In the genomic region with DNA sequence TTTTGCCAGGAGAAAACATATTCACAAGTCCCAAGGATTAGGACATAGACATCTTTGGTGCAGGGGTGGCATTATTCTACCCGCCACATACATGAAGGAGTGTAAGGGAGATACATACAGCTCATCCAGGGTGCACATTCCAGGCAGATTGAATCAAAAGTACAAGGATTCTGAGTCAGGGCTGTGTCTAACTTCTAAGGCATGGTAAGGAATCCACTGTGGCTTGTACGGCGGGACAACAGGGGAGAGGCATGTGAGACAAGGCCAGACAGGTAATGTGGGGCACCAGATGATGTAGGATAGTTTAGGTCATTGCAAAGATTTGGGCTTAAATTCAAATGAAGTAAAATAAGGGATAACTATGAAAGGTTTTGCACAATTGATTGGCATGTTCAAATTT, we compare ENCODE assay signal across 31 cellular contexts.
"Had no signal": no experiment of that assay in that cellular context is flagged by ENCODE, and none has a peak within 500 bp of the region (broad histone marks: within the 10 kb centered on the region; RNA-seq: fewer than 3 reads in every experiment).

No MANE protein-coding gene starts in this region.

- H3K9me3 ChIP-seq: esophagus muscularis mucosa, gastroesophageal sphincter had no signal

- DNase-seq: activated B cell treated with CpG ODN at 0.5 μM for 24 hours; activated CD4-positive, alpha-beta T cell treated with anti-CD3 and anti-CD28 coated beads for 48 hours; activated CD4-positive, alpha-beta T cell treated with anti-CD3 and anti-CD28 coated beads, Interleukin-2, amount 50 U/mL, for 1 hour; activated CD4-positive, alpha-beta T cell treated with anti-CD3 and anti-CD28 coated beads, Interleukin-2, amount 50 U/mL, for 48 hours; activated CD8-positive, alpha-beta memory T cell treated with anti-CD3 and anti-CD28 coated beads for 24 hours; activated CD8-positive, alpha-beta T cell treated with anti-CD3 and anti-CD28 coated beads for 36 hours; activated effector memory CD4-positive, alpha-beta T cell treated with Interleukin-2 at 50 U/mL for 16 hours; activated gamma-delta T cell treated with Interleukin-2 at 50 U/mL for 16 hours; activated naive CD4-positive, alpha-beta T cell treated with anti-CD3 and anti-CD28 coated beads, Interleukin-2, amount 50 U/mL, for 16 hours; activated naive CD4-positive, alpha-beta T cell treated with Interleukin-2 at 50 U/mL for 16 hours; activated T-cell treated with anti-CD3 and anti-CD28 coated beads, Interleukin-2, amount 50 U/mL, for 4 hours; adrenal gland; amygdala; aorta; caudate nucleus; cortex of kidney; dermis blood vessel endothelial cell; effector CD4-positive, alpha-beta T cell; effector memory CD8-positive, alpha-beta T cell; erythroblast; foreskin melanocyte; T-helper 1 cell; T-helper 17 cell; T1000; WERI-Rb-1 had no signal

- H3K4me3 ChIP-seq: adrenal gland, breast epithelium, esophagus muscularis mucosa, gastroesophageal sphincter had no signal

- H3K27me3 ChIP-seq: adrenal gland, breast epithelium, esophagus muscularis mucosa, gastroesophageal sphincter had no signal

- ATAC-seq: activated CD4-positive, CD25-positive, alpha-beta regulatory T cell treated with anti-CD3 and anti-CD28 coated beads, Interleukin-2, amount 50 U/mL, for 24 hours; activated CD8-positive, alpha-beta T cell treated with anti-CD3 and anti-CD28 coated beads for 36 hours; activated T-cell treated with anti-CD3 and anti-CD28 coated beads, Interleukin-2, amount 50 U/mL, for 4 hours; activated T-helper 17 cell treated with anti-CD3 and anti-CD28 coated beads, Interleukin-2, amount 50 U/mL, for 72 hours; effector memory CD8-positive, alpha-beta T cell; gastroesophageal sphincter; T-helper 17 cell had no signal

- H3K36me3 ChIP-seq: adrenal gland, breast epithelium, esophagus muscularis mucosa, gastroesophageal sphincter, WERI-Rb-1 had no signal

- H3K4me1 ChIP-seq: adrenal gland, breast epithelium, esophagus muscularis mucosa, gastroesophageal sphincter had no signal

- H3K27ac ChIP-seq: adrenal gland, breast epithelium, esophagus muscularis mucosa, gastroesophageal sphincter, WERI-Rb-1 had no signal

- FAIRE-seq: colon had no signal
